29 cellular contexts compared by ENCODE assay signal in genomic region chr9:1057910-1058309, GRCh38. TPM values are rescaled to one million over a fixed set of nuclear protein-coding genes. Genes with fewer than 3 reads are reported as not detected.
A peak's percentile ranks its signal among the peaks of the same experiment; 100 is the strongest.
DNase-seq lines count a peak whose midpoint lies in the region; ATAC-seq, FAIRE-seq and TF ChIP-seq lines count a peak whose summit lies in the region.
"Had no signal": no experiment of that assay in that cellular context is flagged by ENCODE, and none has a peak within 500 bp of the region (broad histone marks: within the 10 kb centered on the region; RNA-seq: fewer than 3 reads in every experiment).

No MANE protein-coding gene starts in this region.

- no peaks in the 10 kb centered on the region for H3K27me3 ChIP-seq in parathyroid adenoma (ENCODE audit: control insufficient read depth, insufficient read depth, low read length)
- H3K27me3 ChIP-seq: BE2C, hepatocyte had no signal

- H3K9me3 Mint-ChIP-seq in activated T-helper 1 cell treated with anti-CD3 and anti-CD28 coated beads, Interleukin-12 subunit alpha, Interleukin-12 subunit beta, Interleukin-2, Interleukin-4 antibody, amounts not matched to agents 30 ng/mL and 10 ng/mL and 1 ng/mL, durations not matched to agents 14 hours and 24 hours and 36 hours, result no peaks in the 10 kb centered on the region
- H3K9me3 Mint-ChIP-seq: activated naive CD4-positive, alpha-beta T cell treated with anti-CD3 and anti-CD28 coated beads, Interleukin-2, amount 50 U/mL, for 24 hours; natural killer cell treated with Interleukin-12 subunit alpha and Interleukin-12 subunit beta and Interleukin-15 and Interleukin-18, amount 100 ng/mL, for 72 hours had no signal

- ATAC-seq in HG03196 (IDR thresholded peaks at IDR 0.05; ENCODE audit: unreplicated experiment), result no peak
- ATAC-seq: A549; left ventricle myocardium superior; natural killer cell treated with Interleukin-12 subunit alpha and Interleukin-12 subunit beta and Interleukin-15 and Interleukin-18, amount 100 ng/mL, for 72 hours; WTC11 had no signal

- intact Hi-C loops in activated T-helper 1 cell treated with anti-CD3 and anti-CD28 coated beads, Interleukin-12 subunit alpha, Interleukin-12 subunit beta, Interleukin-2, Interleukin-4 antibody, amounts not matched to agents 30 ng/mL and 10 ng/mL and 1 ng/mL, durations not matched to agents 14 hours and 24 hours and 36 hours (cut with micrococcal nuclease), result no loop called here

- H3K4me2 ChIP-seq in parathyroid adenoma (ENCODE audit: low read length), result peak overlapping the region; percentile 44
- H3K4me2 ChIP-seq: A549, hepatocyte had no signal

- H3K36me3 ChIP-seq in parathyroid adenoma (ENCODE audit: control insufficient read depth, insufficient read depth, low read length), result no peaks in the 10 kb centered on the region
- H3K36me3 ChIP-seq: BE2C, HAP-1, sigmoid colon, uterus had no signal

- FAIRE-seq in RCC 7860 (lab: Jason Lieb, UNC), result no peak
- peak; percentile 36 for FAIRE-seq in frontal cortex (lab: Jason Lieb, UNC)
- no peak for FAIRE-seq in D721Med (lab: Jason Lieb, UNC)
- FAIRE-seq: A549, astrocyte had no signal

- H3K4me3 ChIP-seq in AG10803 (ENCODE audit: low read length) (no peak overlapping the region), parathyroid adenoma (ENCODE audit: low read depth, low read length) (peak overlapping the region; percentile 67)
- H3K4me3 ChIP-seq: A549, HAP-1, hepatocyte, sigmoid colon, uterus had no signal

- DNase-seq in AG10803 (ENCODE audit: low read depth) (peak; percentile 5), RCC 7860 (ENCODE audit: low spot score) (peak; percentile 1), frontal cortex (ENCODE audit: low spot score in 2 of 2) (no peak), DMS53 (lab: John Stamatoyannopoulos, UW) (no peak), D721Med (ENCODE audit: insufficient read length, low spot score) (no peak)
- DNase-seq in activated T-helper 1 cell treated with anti-CD3 and anti-CD28 coated beads, Interleukin-12 subunit alpha, Interleukin-12 subunit beta, Interleukin-2, Interleukin-4 antibody, amounts not matched to agents 30 ng/mL and 10 ng/mL and 1 ng/mL, durations not matched to agents 14 hours and 24 hours and 36 hours (ENCODE audit: low spot score), result no peak
- DNase-seq: BE2C, DMS79, left ventricle myocardium superior, NCI-H1105 treated with DMSO at 0.1 percent for 48 hours, NCI-H2081, NCI-H345, NCI-H748 treated with DMSO at 0.1 percent for 48 hours, OCI-M1, Right ventricle myocardium superior, sigmoid colon, T-helper 9 cell, uterus had no signal

- H3K27ac ChIP-seq in parathyroid adenoma, result peak overlapping the region; percentile 96
- H3K27ac ChIP-seq: A549, epithelial cell of prostate, hepatocyte, sigmoid colon, uterus had no signal

- no peak overlapping the region for H3K27ac Mint-ChIP-seq in activated T-helper 1 cell treated with anti-CD3 and anti-CD28 coated beads, Interleukin-12 subunit alpha, Interleukin-12 subunit beta, Interleukin-2, Interleukin-4 antibody, amounts not matched to agents 30 ng/mL and 10 ng/mL and 1 ng/mL, durations not matched to agents 14 hours and 24 hours and 36 hours
- H3K27ac Mint-ChIP-seq: activated naive CD4-positive, alpha-beta T cell treated with anti-CD3 and anti-CD28 coated beads, Interleukin-2, amount 50 U/mL, for 24 hours; natural killer cell treated with Interleukin-12 subunit alpha and Interleukin-12 subunit beta and Interleukin-15 and Interleukin-18, amount 100 ng/mL, for 72 hours; WTC11 had no signal

- no peak overlapping the region for H3K9ac ChIP-seq in parathyroid adenoma

- H3K4me1 ChIP-seq in parathyroid adenoma, result no peaks in the 10 kb centered on the region
- H3K4me1 ChIP-seq: A549, BE2C, uterus had no signal

- peaks cover 42% of the 10 kb centered on the region for H3K27me3 Mint-ChIP-seq in activated T-helper 1 cell treated with anti-CD3 and anti-CD28 coated beads, Interleukin-12 subunit alpha, Interleukin-12 subunit beta, Interleukin-2, Interleukin-4 antibody, amounts not matched to agents 30 ng/mL and 10 ng/mL and 1 ng/mL, durations not matched to agents 14 hours and 24 hours and 36 hours (ENCODE audit: insufficient read depth)

- H3K9me3 ChIP-seq in parathyroid adenoma (ENCODE audit: control insufficient read depth, low read length), result no peaks in the 10 kb centered on the region
- H3K9me3 ChIP-seq: A549, BE2C, HAP-1, sigmoid colon, uterus had no signal

- no peak overlapping the region for H2AFZ ChIP-seq in parathyroid adenoma
- H2AFZ ChIP-seq: hepatocyte had no signal

- TF ChIP-seq CTCF in AG10803 (conservative IDR thresholded peaks at IDR 0.05; ENCODE audit: low read length) (no peak), parathyroid adenoma (IDR thresholded peaks at IDR 0.05) (no peak), D721Med (IDR thresholded peaks at IDR 0.05; ENCODE audit: insufficient read depth, missing control alignments) (no peak)

- no peaks in the 10 kb centered on the region for H3K4me1 Mint-ChIP-seq in activated T-helper 1 cell treated with anti-CD3 and anti-CD28 coated beads, Interleukin-12 subunit alpha, Interleukin-12 subunit beta, Interleukin-2, Interleukin-4 antibody, amounts not matched to agents 30 ng/mL and 10 ng/mL and 1 ng/mL, durations not matched to agents 14 hours and 24 hours and 36 hours (ENCODE audit: low read depth)
- H3K4me1 Mint-ChIP-seq: activated naive CD4-positive, alpha-beta T cell treated with anti-CD3 and anti-CD28 coated beads, Interleukin-2, amount 50 U/mL, for 24 hours had no signal

- H3K4me3 Mint-ChIP-seq in activated T-helper 1 cell treated with anti-CD3 and anti-CD28 coated beads, Interleukin-12 subunit alpha, Interleukin-12 subunit beta, Interleukin-2, Interleukin-4 antibody, amounts not matched to agents 30 ng/mL and 10 ng/mL and 1 ng/mL, durations not matched to agents 14 hours and 24 hours and 36 hours, result no peak overlapping the region
- H3K4me3 Mint-ChIP-seq: activated naive CD4-positive, alpha-beta T cell treated with anti-CD3 and anti-CD28 coated beads, Interleukin-2, amount 50 U/mL, for 24 hours; natural killer cell treated with Interleukin-12 subunit alpha and Interleukin-12 subunit beta and Interleukin-15 and Interleukin-18, amount 100 ng/mL, for 72 hours; WTC11 had no signal

- no peaks in the 10 kb centered on the region for H3K36me3 Mint-ChIP-seq in activated T-helper 1 cell treated with anti-CD3 and anti-CD28 coated beads, Interleukin-12 subunit alpha, Interleukin-12 subunit beta, Interleukin-2, Interleukin-4 antibody, amounts not matched to agents 30 ng/mL and 10 ng/mL and 1 ng/mL, durations not matched to agents 14 hours and 24 hours and 36 hours (ENCODE audit: low read depth)
- H3K36me3 Mint-ChIP-seq: natural killer cell treated with Interleukin-12 subunit alpha and Interleukin-12 subunit beta and Interleukin-15 and Interleukin-18, amount 100 ng/mL, for 72 hours; WTC11 had no signal

- H3K79me2 ChIP-seq in parathyroid adenoma, result peaks cover 3% of the 10 kb centered on the region
- H3K79me2 ChIP-seq: hepatocyte had no signal

RNA-seq across cellular contexts. Expression of gene DMRT2, which starts 7.8 kb away (rescaled TPM):
- total RNA-seq in frontal cortex, result not detected
- total RNA-seq in activated T-helper 1 cell treated with anti-CD3 and anti-CD28 coated beads, Interleukin-12 subunit alpha, Interleukin-12 subunit beta, Interleukin-2, Interleukin-4 antibody, amounts not matched to agents 30 ng/mL and 10 ng/mL and 1 ng/mL, durations not matched to agents 14 hours and 24 hours and 36 hours, result 1.2 and 1.5 TPM in 2 replicates
- total RNA-seq: hepatocyte; mononuclear cell; natural killer cell treated with Interleukin-12 subunit alpha and Interleukin-12 subunit beta and Interleukin-15 and Interleukin-18, amount 100 ng/mL, for 72 hours; Right ventricle myocardium superior; WTC11 had no signal

Comparison
In these comparisons a context has a peak if more than half of its experiments do, and no peak if none do; other contexts are left out.
1. DNase-seq: peak in AG10803 (single experiment) and RCC 7860 (single experiment); none in frontal cortex (0 of 2), DMS53 (single experiment), D721Med (single experiment) and activated T-helper 1 cell treated with anti-CD3 and anti-CD28 coated beads, Interleukin-12 subunit alpha, Interleukin-12 subunit beta, Interleukin-2, Interleukin-4 antibody, amounts not matched to agents 30 ng/mL and 10 ng/mL and 1 ng/mL, durations not matched to agents 14 hours and 24 hours and 36 hours (single experiment).